Comparison of ENCODE assay signal across 21 cellular contexts in the genomic region with DNA sequence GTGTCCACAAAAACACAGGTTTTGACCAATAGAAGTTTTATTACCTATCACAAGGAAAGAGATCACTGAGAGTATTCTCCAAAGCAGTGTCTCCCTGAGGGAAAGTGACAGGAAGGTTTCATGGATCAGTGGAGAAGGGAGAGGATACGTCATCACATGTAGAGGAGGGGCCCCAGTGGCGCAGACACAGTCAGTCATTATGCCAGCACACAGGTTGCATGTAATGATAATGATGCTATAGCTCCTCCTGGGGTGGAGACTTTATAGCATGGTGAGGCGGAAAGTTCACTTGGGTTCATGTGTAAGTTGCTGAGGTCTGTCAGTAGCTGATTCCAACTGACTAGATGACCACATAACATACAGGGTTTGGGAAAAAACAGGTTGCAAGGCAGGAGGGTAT.
"Had no signal": no experiment of that assay in that cellular context is flagged by ENCODE, and none has a peak within 500 bp of the region (broad histone marks: within the 10 kb centered on the region; RNA-seq: fewer than 3 reads in every experiment).

No MANE protein-coding gene starts in this region.

- H3K4me3 Mint-ChIP-seq: naive B cell; nephron; stimulated activated memory B cell treated with anti-CD40 and anti-IgM and Interleukin-4, amounts not matched to agents 10 μg/mL and 1 μg/mL and 100 μg/mL, for 72 hours; stimulated activated naive CD8-positive, alpha-beta T cell treated with anti-CD3 and anti-CD28 coated beads, Interleukin-15, Interleukin-2, amounts not matched to agents 100 ng/mL and 50 ng/mL, for 24 hours had no signal

- DNase-seq: effector memory CD4-positive, alpha-beta T cell; gastrocnemius medialis; kidney glomerular epithelial cell; left ventricle myocardium inferior; lower lobe of right lung; mesenchymal stem cell; midbrain; naive B cell; spleen; stimulated activated CD4-positive, alpha-beta T cell treated with anti-CD3 and anti-CD28 coated beads, Interleukin-15, amount 100 ng/mL, for 24 hours; stimulated activated CD4-positive, alpha-beta T cell treated with anti-CD3 and anti-CD28 coated beads, Interleukin-1b, Interleukin-23, amount 100 ng/mL, for 48 hours; stimulated activated CD4-positive, alpha-beta T cell treated with anti-CD3 and anti-CD28 coated beads, Interleukin-4, amount 100 ng/mL, for 24 hours; tibial artery; upper lobe of right lung had no signal

- H3K4me1 Mint-ChIP-seq: nephron had no signal

- H3K4me3 ChIP-seq: esophagus muscularis mucosa, gastrocnemius medialis, left ventricle myocardium inferior, lower lobe of right lung, spleen, tibial artery, upper lobe of right lung, vagina had no signal

- H3K9me3 ChIP-seq: gastrocnemius medialis, lower lobe of right lung, tibial artery, upper lobe of right lung, vagina had no signal

- H3K9me3 Mint-ChIP-seq: nephron; stimulated activated naive CD8-positive, alpha-beta T cell treated with anti-CD3 and anti-CD28 coated beads, Interleukin-15, Interleukin-2, amounts not matched to agents 100 ng/mL and 50 ng/mL, for 24 hours had no signal

- H3K4me1 ChIP-seq: upper lobe of right lung, vagina had no signal

- FAIRE-seq: endometrium had no signal

- H3K27me3 Mint-ChIP-seq: naive B cell; stimulated activated memory B cell treated with anti-CD40 and anti-IgM and Interleukin-4, amounts not matched to agents 10 μg/mL and 1 μg/mL and 100 μg/mL, for 72 hours; stimulated activated naive CD8-positive, alpha-beta T cell treated with anti-CD3 and anti-CD28 coated beads, Interleukin-15, Interleukin-2, amounts not matched to agents 100 ng/mL and 50 ng/mL, for 24 hours had no signal

- H3K27ac Mint-ChIP-seq: nephron; stimulated activated memory B cell treated with anti-CD40 and anti-IgM and Interleukin-4, amounts not matched to agents 10 μg/mL and 1 μg/mL and 100 μg/mL, for 72 hours; stimulated activated naive CD8-positive, alpha-beta T cell treated with anti-CD3 and anti-CD28 coated beads, Interleukin-15, Interleukin-2, amounts not matched to agents 100 ng/mL and 50 ng/mL, for 24 hours had no signal

- H3K36me3 ChIP-seq: gastrocnemius medialis, left ventricle myocardium inferior, lower lobe of right lung, tibial artery, upper lobe of right lung, vagina had no signal

- ATAC-seq: gastrocnemius medialis; lower lobe of right lung; sciatic nerve; stimulated activated memory B cell treated with anti-CD40 and anti-IgM and Interleukin-4, amounts not matched to agents 10 μg/mL and 1 μg/mL and 100 μg/mL, for 72 hours; upper lobe of right lung had no signal

- H3K27ac ChIP-seq: esophagus muscularis mucosa, gastrocnemius medialis, lower lobe of right lung, spleen, tibial artery, upper lobe of right lung, vagina had no signal

- H3K27me3 ChIP-seq: esophagus muscularis mucosa, gastrocnemius medialis, spleen, tibial artery, upper lobe of right lung, vagina had no signal
